Comparison of ENCODE assay signal across 13 cellular contexts in the genomic region with DNA sequence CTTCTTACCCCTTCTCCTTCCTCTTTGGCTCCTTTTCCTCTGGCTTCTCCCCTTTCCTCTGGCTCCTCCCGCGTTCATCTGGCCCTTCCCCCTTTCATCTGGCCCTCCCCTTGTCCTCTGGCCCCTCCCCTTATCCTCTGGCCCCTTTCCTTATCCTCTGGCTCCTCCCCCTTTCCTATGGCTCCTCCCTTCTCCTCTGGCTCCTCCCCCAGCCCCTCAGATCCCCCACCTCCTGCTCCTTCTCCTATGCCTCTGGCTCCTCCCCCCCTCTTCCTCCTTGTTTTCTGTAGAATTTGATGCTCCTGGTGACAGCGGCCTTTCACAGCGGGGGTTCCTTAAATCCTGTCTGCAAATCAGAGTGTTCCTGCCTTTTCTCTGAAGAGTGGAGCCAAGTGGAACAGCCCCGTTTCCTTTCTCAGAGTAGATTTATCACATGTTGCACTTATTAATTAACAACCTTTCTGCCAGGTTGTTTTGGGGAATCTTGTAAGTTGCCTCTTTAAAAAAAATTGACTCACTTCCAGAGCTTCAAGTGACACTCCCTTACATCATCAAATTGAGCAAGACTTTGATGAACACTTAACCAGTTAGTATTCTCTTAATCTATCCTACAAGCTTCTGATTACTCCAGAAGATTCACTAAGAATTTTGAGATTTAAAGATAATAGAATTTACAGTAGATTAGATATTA. TPM values are rescaled to one million over a fixed set of nuclear protein-coding genes. Genes with fewer than 3 reads are reported as not detected.
DNase-seq lines count a peak whose midpoint lies in the region; ATAC-seq and TF ChIP-seq lines count a peak whose summit lies in the region.
"Had no signal": no experiment of that assay in that cellular context is flagged by ENCODE, and none has a peak within 500 bp of the region (broad histone marks: within the 10 kb centered on the region; RNA-seq: fewer than 3 reads in every experiment).

No MANE protein-coding gene starts in this region.

- TF ChIP-seq CTCF in foreskin keratinocyte (conservative IDR thresholded peaks at IDR 0.05) (no peak), stomach (IDR thresholded peaks at IDR 0.05) (no peak)

- no peaks in the 10 kb centered on the region for H3K4me1 Mint-ChIP-seq in activated CD4-positive, alpha-beta T cell treated with anti-CD3 and anti-CD28 coated beads, Interleukin-2, amount 10 ng/mL, durations not matched to agents 24 days and 14 days
- no peaks in the 10 kb centered on the region for H3K4me1 Mint-ChIP-seq in activated T-helper 1 cell treated with anti-CD3 and anti-CD28 coated beads, Interleukin-12 subunit alpha, Interleukin-12 subunit beta, Interleukin-2, Interleukin-4 antibody, amounts not matched to agents 30 ng/mL and 10 ng/mL and 1 ng/mL, durations not matched to agents 14 hours and 24 hours and 36 hours (ENCODE audit: low read depth)

- intact Hi-C loops in activated CD4-positive, alpha-beta T cell treated with anti-CD3 and anti-CD28 coated beads, Interleukin-2, amount 10 ng/mL, durations not matched to agents 24 days and 14 days (cut with micrococcal nuclease) = no loop called here
- intact Hi-C loops in activated T-helper 1 cell treated with anti-CD3 and anti-CD28 coated beads, Interleukin-12 subunit alpha, Interleukin-12 subunit beta, Interleukin-2, Interleukin-4 antibody, amounts not matched to agents 30 ng/mL and 10 ng/mL and 1 ng/mL, durations not matched to agents 14 hours and 24 hours and 36 hours (cut with micrococcal nuclease) = no loop called here
- intact Hi-C loops in stomach (cut with DNase I; ENCODE audit: low total_unique reads) = no loop called here

- no peaks in the 10 kb centered on the region for H3K9me3 Mint-ChIP-seq in activated CD4-positive, alpha-beta T cell treated with anti-CD3 and anti-CD28 coated beads, Interleukin-2, amount 10 ng/mL, durations not matched to agents 24 days and 14 days
- H3K9me3 Mint-ChIP-seq in activated T-helper 1 cell treated with anti-CD3 and anti-CD28 coated beads, Interleukin-12 subunit alpha, Interleukin-12 subunit beta, Interleukin-2, Interleukin-4 antibody, amounts not matched to agents 30 ng/mL and 10 ng/mL and 1 ng/mL, durations not matched to agents 14 hours and 24 hours and 36 hours = no peaks in the 10 kb centered on the region

- peaks cover 2% of the 10 kb centered on the region for H3K27me3 ChIP-seq in foreskin keratinocyte
- no peaks in the 10 kb centered on the region for H3K27me3 ChIP-seq in stomach
- H3K27me3 ChIP-seq: BLaER1 had no signal

- DNase-seq in activated CD4-positive, alpha-beta T cell treated with anti-CD3 and anti-CD28 coated beads for 48 hours = peak; percentile 11
- DNase-seq in activated CD4-positive, alpha-beta T cell treated with anti-CD3 and anti-CD28 coated beads, Interleukin-2, amount 10 ng/mL, durations not matched to agents 24 days and 14 days = no peak
- DNase-seq in SK-MEL-5 (ENCODE audit: low read depth, low spot score) (peak; percentile 62), foreskin keratinocyte (peak; percentile 16 to 37), stomach (no peak)
- peak; percentile 31 for DNase-seq in stimulated activated CD8-positive, alpha-beta memory T cell treated with anti-CD3 and anti-CD28 coated beads, Interleukin-4, amount 100 ng/mL, for 48 hours
- no peak for DNase-seq in activated T-helper 1 cell treated with anti-CD3 and anti-CD28 coated beads, Interleukin-12 subunit alpha, Interleukin-12 subunit beta, Interleukin-2, Interleukin-4 antibody, amounts not matched to agents 30 ng/mL and 10 ng/mL and 1 ng/mL, durations not matched to agents 14 hours and 24 hours and 36 hours (ENCODE audit: low spot score)
- DNase-seq: activated CD4-positive, alpha-beta T cell treated with anti-CD3 and anti-CD28 coated beads, Interleukin-2, amount 50 U/mL, for 1 hour; glutamatergic neuron; occipital lobe had no signal

- peak; percentile 66 for ATAC-seq in foreskin keratinocyte
- ATAC-seq in GM21447 (IDR thresholded peaks at IDR 0.05; ENCODE audit: unreplicated experiment) = no peak

- no peak overlapping the region for H3K4me3 ChIP-seq in stomach
- H3K4me3 ChIP-seq: BLaER1 had no signal

- in situ Hi-C loops in SK-MEL-5 (cut with HindIII; ENCODE audit: low pct_unique_long_range_greater_than_20kb, low sequenced_read_pairs) = no loop called here

- TF ChIP-seq EP300 in stomach (IDR thresholded peaks at IDR 0.05) = no peak

- no peaks in the 10 kb centered on the region for H3K9me3 ChIP-seq in stomach
- H3K9me3 ChIP-seq: BLaER1 had no signal

- H3K36me3 ChIP-seq in stomach = no peaks in the 10 kb centered on the region
- H3K36me3 ChIP-seq: BLaER1 had no signal

- no peak overlapping the region for H3K27ac Mint-ChIP-seq in activated CD4-positive, alpha-beta T cell treated with anti-CD3 and anti-CD28 coated beads, Interleukin-2, amount 10 ng/mL, durations not matched to agents 24 days and 14 days
- no peak overlapping the region for H3K27ac Mint-ChIP-seq in activated T-helper 1 cell treated with anti-CD3 and anti-CD28 coated beads, Interleukin-12 subunit alpha, Interleukin-12 subunit beta, Interleukin-2, Interleukin-4 antibody, amounts not matched to agents 30 ng/mL and 10 ng/mL and 1 ng/mL, durations not matched to agents 14 hours and 24 hours and 36 hours

- no peak overlapping the region for H3K4me3 Mint-ChIP-seq in activated CD4-positive, alpha-beta T cell treated with anti-CD3 and anti-CD28 coated beads, Interleukin-2, amount 10 ng/mL, durations not matched to agents 24 days and 14 days
- no peak overlapping the region for H3K4me3 Mint-ChIP-seq in activated T-helper 1 cell treated with anti-CD3 and anti-CD28 coated beads, Interleukin-12 subunit alpha, Interleukin-12 subunit beta, Interleukin-2, Interleukin-4 antibody, amounts not matched to agents 30 ng/mL and 10 ng/mL and 1 ng/mL, durations not matched to agents 14 hours and 24 hours and 36 hours

- peaks cover 5% of the 10 kb centered on the region for H3K4me1 ChIP-seq in foreskin keratinocyte
- no peaks in the 10 kb centered on the region for H3K4me1 ChIP-seq in stomach
- H3K4me1 ChIP-seq: BLaER1 had no signal

- H3K27ac ChIP-seq in foreskin keratinocyte (no peak overlapping the region), stomach (no peak overlapping the region)
- H3K27ac ChIP-seq: BLaER1 had no signal

- TF ChIP-seq POLR2A in stomach (IDR thresholded peaks at IDR 0.05) = no peak

- WGBS in stomach, 5 donors = 34 to 52% (median 47%) methylated on average over 5 of the region's 5 CpGs

- H3K36me3 Mint-ChIP-seq in activated CD4-positive, alpha-beta T cell treated with anti-CD3 and anti-CD28 coated beads, Interleukin-2, amount 10 ng/mL, durations not matched to agents 24 days and 14 days (ENCODE audit: low read depth) = no peaks in the 10 kb centered on the region
- no peaks in the 10 kb centered on the region for H3K36me3 Mint-ChIP-seq in activated T-helper 1 cell treated with anti-CD3 and anti-CD28 coated beads, Interleukin-12 subunit alpha, Interleukin-12 subunit beta, Interleukin-2, Interleukin-4 antibody, amounts not matched to agents 30 ng/mL and 10 ng/mL and 1 ng/mL, durations not matched to agents 14 hours and 24 hours and 36 hours (ENCODE audit: low read depth)

- no peaks in the 10 kb centered on the region for H3K27me3 Mint-ChIP-seq in activated CD4-positive, alpha-beta T cell treated with anti-CD3 and anti-CD28 coated beads, Interleukin-2, amount 10 ng/mL, durations not matched to agents 24 days and 14 days
- peaks cover 2% of the 10 kb centered on the region for H3K27me3 Mint-ChIP-seq in activated T-helper 1 cell treated with anti-CD3 and anti-CD28 coated beads, Interleukin-12 subunit alpha, Interleukin-12 subunit beta, Interleukin-2, Interleukin-4 antibody, amounts not matched to agents 30 ng/mL and 10 ng/mL and 1 ng/mL, durations not matched to agents 14 hours and 24 hours and 36 hours (ENCODE audit: insufficient read depth)

RNA-seq across cellular contexts. Expression of gene FABP1, which starts 27.9 kb away (rescaled TPM):
- total RNA-seq in activated CD4-positive, alpha-beta T cell treated with anti-CD3 and anti-CD28 coated beads, Interleukin-2, amount 10 ng/mL, durations not matched to agents 24 days and 14 days = not detected in 2 replicates
- total RNA-seq in SK-MEL-5 (2014; rRNA removed; shearing (Covaris generic)) = not detected in 2 replicates
- polyA plus RNA-seq in SK-MEL-5 (2015; cell fraction: cytosol; rRNA removed) = not detected in 2 replicates
- not detected in 2 replicates for polyA plus RNA-seq in SK-MEL-5 (2015; cell fraction: nucleus; rRNA removed)
- total RNA-seq in foreskin keratinocyte = not detected in 2 replicates
- polyA plus RNA-seq in foreskin keratinocyte = not detected in 2 replicates
- not detected in 2 replicates for total RNA-seq in activated T-helper 1 cell treated with anti-CD3 and anti-CD28 coated beads, Interleukin-12 subunit alpha, Interleukin-12 subunit beta, Interleukin-2, Interleukin-4 antibody, amounts not matched to agents 30 ng/mL and 10 ng/mL and 1 ng/mL, durations not matched to agents 14 hours and 24 hours and 36 hours
- 100 to 1,000 TPM in 1 of 5 donors, 1 to 10 TPM in 1, not detected in 3; 8.6 to 347 TPM for total RNA-seq in stomach
- 1 to 10 TPM; 3.8 to 7.2 (median 4.4) TPM for polyA plus RNA-seq in stomach
- total RNA-seq: astrocyte, occipital lobe had no signal

RNA-seq across cellular contexts. Expression of gene SMYD1, which starts 32.3 kb away (rescaled TPM):
- total RNA-seq in activated CD4-positive, alpha-beta T cell treated with anti-CD3 and anti-CD28 coated beads, Interleukin-2, amount 10 ng/mL, durations not matched to agents 24 days and 14 days = not detected in 2 replicates
- 0.50 and 0.77 TPM in 2 replicates for total RNA-seq in SK-MEL-5 (2014; rRNA removed; shearing (Covaris generic))
- 0.71 TPM in 2 replicates for polyA plus RNA-seq in SK-MEL-5 (2015; cell fraction: cytosol; rRNA removed)
- 0.76 and 0.93 TPM in 2 replicates for polyA plus RNA-seq in SK-MEL-5 (2015; cell fraction: nucleus; rRNA removed)
- total RNA-seq in foreskin keratinocyte = not detected in 2 replicates
- polyA plus RNA-seq in foreskin keratinocyte = not detected in 2 replicates
- total RNA-seq in activated T-helper 1 cell treated with anti-CD3 and anti-CD28 coated beads, Interleukin-12 subunit alpha, Interleukin-12 subunit beta, Interleukin-2, Interleukin-4 antibody, amounts not matched to agents 30 ng/mL and 10 ng/mL and 1 ng/mL, durations not matched to agents 14 hours and 24 hours and 36 hours = not detected in 2 replicates
- 10 to 100 TPM in 4 of 5 donors, 1 to 10 TPM in 1; 7.5 to 25.4 (median 14.1) TPM for total RNA-seq in stomach
- under 1 TPM; 0.12 to 0.48 (median 0.15) TPM for polyA plus RNA-seq in stomach
- total RNA-seq: astrocyte, occipital lobe had no signal

RNA-seq across cellular contexts. Expression of gene KRCC1, which starts 44.4 kb away (rescaled TPM):
- 16.5 and 16.9 TPM in 2 replicates for total RNA-seq in activated CD4-positive, alpha-beta T cell treated with anti-CD3 and anti-CD28 coated beads, Interleukin-2, amount 10 ng/mL, durations not matched to agents 24 days and 14 days
- total RNA-seq in SK-MEL-5 (2014; rRNA removed; shearing (Covaris generic)) = 15.7 and 18.2 TPM in 2 replicates
- 9.6 and 14.9 TPM in 2 replicates for polyA plus RNA-seq in SK-MEL-5 (2015; cell fraction: cytosol; rRNA removed)
- polyA plus RNA-seq in SK-MEL-5 (2015; cell fraction: nucleus; rRNA removed) = 3.8 and 8.8 TPM in 2 replicates
- 23.0 and 23.2 TPM in 2 replicates for total RNA-seq in foreskin keratinocyte
- polyA plus RNA-seq in foreskin keratinocyte = 17.1 and 18.9 TPM in 2 replicates
- 16.9 and 17.9 TPM in 2 replicates for total RNA-seq in activated T-helper 1 cell treated with anti-CD3 and anti-CD28 coated beads, Interleukin-12 subunit alpha, Interleukin-12 subunit beta, Interleukin-2, Interleukin-4 antibody, amounts not matched to agents 30 ng/mL and 10 ng/mL and 1 ng/mL, durations not matched to agents 14 hours and 24 hours and 36 hours
- 10 to 100 TPM in 4 of 5 donors, 1 to 10 TPM in 1; 7.0 to 44.3 (median 22.6) TPM for total RNA-seq in stomach
- 10 to 100 TPM; 23.6 to 48.0 (median 31.9) TPM for polyA plus RNA-seq in stomach

Comparison
In these comparisons a context has a peak if more than half of its experiments do, and no peak if none do; other contexts are left out.
1. DNase-seq: peak in activated CD4-positive, alpha-beta T cell treated with anti-CD3 and anti-CD28 coated beads for 48 hours (single experiment), SK-MEL-5 (single experiment), foreskin keratinocyte (2 of 2) and stimulated activated CD8-positive, alpha-beta memory T cell treated with anti-CD3 and anti-CD28 coated beads, Interleukin-4, amount 100 ng/mL, for 48 hours (single experiment); none in activated CD4-positive, alpha-beta T cell treated with anti-CD3 and anti-CD28 coated beads, Interleukin-2, amount 10 ng/mL, durations not matched to agents 24 days and 14 days (single experiment), activated T-helper 1 cell treated with anti-CD3 and anti-CD28 coated beads, Interleukin-12 subunit alpha, Interleukin-12 subunit beta, Interleukin-2, Interleukin-4 antibody, amounts not matched to agents 30 ng/mL and 10 ng/mL and 1 ng/mL, durations not matched to agents 14 hours and 24 hours and 36 hours (single experiment) and stomach (single experiment).